Comparison of ENCODE assay signal across 1 cellular context in genomic region chr12:31390991-31391390, GRCh38.
TF ChIP-seq lines count a peak whose summit lies in the region.

No MANE protein-coding gene starts in this region.

TF ChIP-seq in GM23338, 12 proteins besides CTCF, POLR2A, EP300 and RAD21 (continued from another document):
- TF ChIP-seq ZNF462 (CRISPR knock-in tag; IDR thresholded peaks at IDR 0.05) (no peak), JUNB (IDR thresholded peaks at IDR 0.05; ENCODE audit: unreplicated experiment) (no peak), ZNF331 (CRISPR knock-in tag; IDR thresholded peaks at IDR 0.05; ENCODE audit: low read depth) (no peak), CREB1 (CRISPR knock-in tag; IDR thresholded peaks at IDR 0.05; ENCODE audit: low read depth) (no peak), POLR2AphosphoS5 (IDR thresholded peaks at IDR 0.05; ENCODE audit: low read depth) (no peak), EZH2phosphoT487 (IDR thresholded peaks at IDR 0.05; ENCODE audit: unreplicated experiment) (no peak), REST (IDR thresholded peaks at IDR 0.05; ENCODE audit: unreplicated experiment) (no peak), ZNF114 (CRISPR knock-in tag; IDR thresholded peaks at IDR 0.05) (no peak), STAT1 (IDR thresholded peaks at IDR 0.05; ENCODE audit: unreplicated experiment) (no peak), EZH2 (IDR thresholded peaks at IDR 0.05; ENCODE audit: low read depth, unreplicated experiment) (no peak), NANOG (IDR thresholded peaks at IDR 0.05; ENCODE audit: borderline replicate concordance) (no peak)
